ENCODE assay signal across 16 cellular contexts in genomic region chr13:104809483-104809882, GRCh38.
DNase-seq lines count a peak whose midpoint lies in the region; ATAC-seq and TF ChIP-seq lines count a peak whose summit lies in the region.
"Had no signal": no experiment of that assay in that cellular context is flagged by ENCODE, and none has a peak within 500 bp of the region (broad histone marks: within the 10 kb centered on the region; RNA-seq: fewer than 3 reads in every experiment).

No MANE protein-coding gene starts in this region.

- intact Hi-C loops in ovary (cut with DNase I) = no loop called here

- no peaks in the 10 kb centered on the region for H3K27me3 ChIP-seq in foreskin keratinocyte
- H3K27me3 ChIP-seq in ovary = no peaks in the 10 kb centered on the region
- H3K27me3 ChIP-seq: right lobe of liver had no signal

- ATAC-seq in foreskin keratinocyte = no peak
- ATAC-seq in HG03108 (IDR thresholded peaks at IDR 0.05; ENCODE audit: unreplicated experiment) = no peak
- ATAC-seq: HepG2, right lobe of liver had no signal

- no peaks in the 10 kb centered on the region for H3K4me1 ChIP-seq in foreskin keratinocyte
- H3K4me1 ChIP-seq in ovary (ENCODE audit: insufficient read depth) = no peaks in the 10 kb centered on the region
- H3K4me1 ChIP-seq: left ventricle myocardium inferior, right lobe of liver had no signal

- WGBS in ovary, 3 donors = 80 to 88% (median 87%) methylated on average over 4 of the region's 4 CpGs

- no peak for TF ChIP-seq EP300 in ovary (IDR thresholded peaks at IDR 0.05)

- H3K4me3 ChIP-seq in ovary = no peak overlapping the region
- H3K4me3 ChIP-seq: left ventricle myocardium inferior, right lobe of liver had no signal

- H3K27ac ChIP-seq in foreskin keratinocyte (no peak overlapping the region), ovary (no peak overlapping the region)
- H3K27ac ChIP-seq: left ventricle myocardium inferior, right lobe of liver had no signal

- TF ChIP-seq CTCF in foreskin keratinocyte (conservative IDR thresholded peaks at IDR 0.05) = no peak
- TF ChIP-seq CTCF in ovary (IDR thresholded peaks at IDR 0.05) = no peak

- DNase-seq in Daoy (ENCODE audit: low read depth) (peak; percentile 2), MV-4-11 (lab: John Stamatoyannopoulos, UW) (peak; percentile 91), amniotic epithelial cell (ENCODE audit: low read depth) (peak; percentile 96), foreskin keratinocyte (peak; percentile 30 to 46), ovary (no peak), RKO (ENCODE audit: low spot score) (no peak), COLO668 (lab: John Stamatoyannopoulos, UW; ENCODE audit: unreplicated experiment) (no peak)
- DNase-seq: activated naive CD4-positive, alpha-beta T cell treated with anti-CD3 and anti-CD28 coated beads, Interleukin-2, amount 10 ng/mL, durations not matched to agents 7 days and 5 days; CD4-positive, alpha-beta T cell; left ventricle myocardium inferior; NCI-H1092; NCI-H526 treated with DMSO at 0.1 percent for 48 hours; right lobe of liver; stimulated activated naive CD8-positive, alpha-beta T cell treated with anti-CD3 and anti-CD28 coated beads, Interleukin-15, Interleukin-2, amounts not matched to agents 100 U/mL and 50 U/mL, for 24 hours had no signal

- no peak for TF ChIP-seq POLR2A in ovary (IDR thresholded peaks at IDR 0.05)

- no peaks in the 10 kb centered on the region for H3K9me3 ChIP-seq in ovary
- H3K9me3 ChIP-seq: left ventricle myocardium inferior, right lobe of liver had no signal

- no peaks in the 10 kb centered on the region for H3K36me3 ChIP-seq in ovary
- H3K36me3 ChIP-seq: left ventricle myocardium inferior, right lobe of liver had no signal

Comparison
In these comparisons a context has a peak if more than half of its experiments do, and no peak if none do; other contexts are left out.
1. DNase-seq: peak in Daoy (single experiment), MV-4-11 (single experiment), amniotic epithelial cell (single experiment) and foreskin keratinocyte (2 of 2); none in ovary (0 of 5), RKO (single experiment) and COLO668 (single experiment).